In genomic region chr12:25719505-25719904, GRCh38 we compare ENCODE assay signal across 21 cellular contexts.
DNase-seq lines count a peak whose midpoint lies in the region; ATAC-seq, FAIRE-seq and TF ChIP-seq lines count a peak whose summit lies in the region.
"Had no signal": no experiment of that assay in that cellular context is flagged by ENCODE, and none has a peak within 500 bp of the region (broad histone marks: within the 10 kb centered on the region; RNA-seq: fewer than 3 reads in every experiment).

No MANE protein-coding gene starts in this region.

- BruUV-seq in endothelial cell of umbilical vein (replicated peaks; lab: Mats Ljungman, UMichigan) (no TSS peak), Calu3 (replicated peaks; lab: Mats Ljungman, UMichigan) (no TSS peak)

- H3K9ac ChIP-seq in endothelial cell of umbilical vein (replicated peaks; ENCODE audit: extremely low read depth, insufficient read depth, low read length) (no peak overlapping the region), mesenchymal stem cell (ENCODE audit: low read length) (no peak overlapping the region)
- H3K9ac ChIP-seq: BLaER1 had no signal

- peaks cover 14% of the 10 kb centered on the region for H3K4me1 Mint-ChIP-seq in Calu3 (ENCODE audit: low read depth, unreplicated experiment)
- H3K4me1 Mint-ChIP-seq: B cell; CD4-positive, CD25-positive, alpha-beta regulatory T cell had no signal

- H3K4me2 ChIP-seq in endothelial cell of umbilical vein (ENCODE audit: insufficient read depth, low read length) (peak overlapping the region; percentile 14), mesenchymal stem cell (ENCODE audit: low read length, poor library complexity, severe bottlenecking) (no peak overlapping the region)
- H3K4me2 ChIP-seq: BLaER1 had no signal

- intact Hi-C loops in endothelial cell of umbilical vein (cut with micrococcal nuclease) = no loop called here
- intact Hi-C loops in Calu3 (cut with micrococcal nuclease; ENCODE audit: unreplicated experiment) = no loop called here
- intact Hi-C loops in Right ventricle myocardium superior (cut with DNase I) = no loop called here

- POLR2A ChIA-PET in endothelial cell of umbilical vein (lab: Charles Lee) = no interaction called here

- peak; percentile 63 for FAIRE-seq in endothelial cell of umbilical vein (lab: Jason Lieb, UNC)
- FAIRE-seq: D721Med, GM12891, H54 had no signal

- H2AK5ac ChIP-seq in mesenchymal stem cell (ENCODE audit: low read length, severe bottlenecking) = no peak overlapping the region

- H3K4me3 Mint-ChIP-seq in Calu3 (ENCODE audit: low read depth, unreplicated experiment) = no peak overlapping the region
- H3K4me3 Mint-ChIP-seq: B cell; CD4-positive, CD25-positive, alpha-beta regulatory T cell; CD8-positive, alpha-beta T cell had no signal

- no peak overlapping the region for H4K91ac ChIP-seq in mesenchymal stem cell (ENCODE audit: low read length)

- no peak for TF ChIP-seq POLR2A in endothelial cell of umbilical vein (IDR thresholded peaks at IDR 0.05; ENCODE audit: low read depth, low read length)

- H3K36me3 Mint-ChIP-seq in Calu3 (ENCODE audit: insufficient read depth, unreplicated experiment) = no peaks in the 10 kb centered on the region
- H3K36me3 Mint-ChIP-seq: CD4-positive, CD25-positive, alpha-beta regulatory T cell; CD8-positive, alpha-beta T cell had no signal

- H3K27me3 ChIP-seq in endothelial cell of umbilical vein (ENCODE audit: control insufficient read depth in 2 of 2, insufficient read depth in 2 of 2, low read length in 2 of 2) (no peaks in the 10 kb centered on the region), mesenchymal stem cell (ENCODE audit: control insufficient read depth in 1 of 2, insufficient read depth in 1 of 2, low read length in 2 of 2) (no peaks in the 10 kb centered on the region)
- H3K27me3 ChIP-seq: BLaER1 had no signal

- H3K79me2 ChIP-seq in endothelial cell of umbilical vein (ENCODE audit: control insufficient read depth, insufficient read depth, low read length) = no peaks in the 10 kb centered on the region

- ATAC-seq in Right ventricle myocardium superior (ENCODE audit: poor library complexity) = no peak
- ATAC-seq: CD8-positive, alpha-beta T cell had no signal

- 82% methylated on average over 2 of the region's 4 CpGs for WGBS in mesenchymal stem cell

- H3K9me3 Mint-ChIP-seq in Calu3 (ENCODE audit: low read depth, unreplicated experiment) = peaks cover 2% of the 10 kb centered on the region
- H3K9me3 Mint-ChIP-seq: CD8-positive, alpha-beta T cell had no signal

- no peaks in the 10 kb centered on the region for H3K36me3 ChIP-seq in endothelial cell of umbilical vein (ENCODE audit: control insufficient read depth in 2 of 2, extremely low read depth in 1 of 2, insufficient read depth in 2 of 2, low read length in 2 of 2)
- H3K36me3 ChIP-seq in mesenchymal stem cell (ENCODE audit: control insufficient read depth in 1 of 2, insufficient read depth in 2 of 2, low read depth in 1 of 2, low read length in 2 of 2) = no peaks in the 10 kb centered on the region
- H3K36me3 ChIP-seq: BLaER1 had no signal

- H3K4me1 ChIP-seq in endothelial cell of umbilical vein (ENCODE audit: control insufficient read depth, extremely low read depth, insufficient read depth, low read length) (peaks cover 14% of the 10 kb centered on the region), mesenchymal stem cell (ENCODE audit: control insufficient read depth, insufficient read depth, low read depth, low read length) (no peaks in the 10 kb centered on the region)
- H3K4me1 ChIP-seq: Caco-2 had no signal

- no peak overlapping the region for H2AFZ ChIP-seq in endothelial cell of umbilical vein (ENCODE audit: low read depth, low read length)
- H2AFZ ChIP-seq in mesenchymal stem cell (ENCODE audit: low read depth, low read length) = no peak overlapping the region

- H2BK15ac ChIP-seq in mesenchymal stem cell (ENCODE audit: low read depth, poor library complexity, severe bottlenecking) = no peak overlapping the region

- no peaks in the 10 kb centered on the region for H3K9me1 ChIP-seq in endothelial cell of umbilical vein (replicated peaks; ENCODE audit: control insufficient read depth, extremely low read depth, insufficient read depth, low read length)

- no peak overlapping the region for H3K18ac ChIP-seq in mesenchymal stem cell (ENCODE audit: low read depth in 1 of 2, low read length in 2 of 2)

- H2BK120ac ChIP-seq in mesenchymal stem cell (ENCODE audit: low read depth, low read length) = no peak overlapping the region

- dilution Hi-C loops in endothelial cell of umbilical vein (cut with MboI; ENCODE audit: extremely low pct_ligation_motif_present, low sequenced_read_pairs) = no loop called here

- no peaks in the 10 kb centered on the region for H4K20me1 ChIP-seq in endothelial cell of umbilical vein (replicated peaks; ENCODE audit: control insufficient read depth, extremely low read depth, insufficient read depth, low read length)
- H4K20me1 ChIP-seq: BLaER1 had no signal

- CTCF ChIA-PET in endothelial cell of umbilical vein (lab: Charles Lee) (interaction anchor here (1.0 kb wide), 1 partner anchor 297 kb away, joined by 3 read pairs; no protein-coding TSS in a partner anchor), Calu3 (lab: Charles Lee) (no interaction called here)

- TF ChIP-seq CTCF in endothelial cell of umbilical vein (IDR thresholded peaks at IDR 0.05; ENCODE audit: extremely low read depth in 1 of 2, insufficient read depth in 1 of 2, low read depth in 1 of 2, low read length in 2 of 2) (no peak), Calu3 (IDR thresholded peaks at IDR 0.05; ENCODE audit: unreplicated experiment) (no peak)

- H2BK5ac ChIP-seq in mesenchymal stem cell (ENCODE audit: low read depth, low read length, poor library complexity, severe bottlenecking) = no peak overlapping the region

- H3K4me3 ChIP-seq in endothelial cell of umbilical vein (replicated peaks in 1 of 3; ENCODE audit: insufficient read depth in 1 of 3, low read depth in 1 of 3, low read length in 3 of 3) = no peak overlapping the region
- H3K4me3 ChIP-seq in mesenchymal stem cell (ENCODE audit: insufficient read depth in 1 of 2, low read depth in 1 of 2, low read length in 2 of 2) = no peak overlapping the region
- H3K4me3 ChIP-seq: BLaER1 had no signal

- H3K9me3 ChIP-seq in endothelial cell of umbilical vein (replicated peaks; ENCODE audit: control insufficient read depth, insufficient read depth, low read length) (no peaks in the 10 kb centered on the region), mesenchymal stem cell (ENCODE audit: control insufficient read depth, low read length) (no peaks in the 10 kb centered on the region)
- H3K9me3 ChIP-seq: BLaER1, Caco-2 had no signal

- no peak overlapping the region for H3K14ac ChIP-seq in mesenchymal stem cell (ENCODE audit: low read length in 2 of 2)

- H3K27ac ChIP-seq in endothelial cell of umbilical vein (ENCODE audit: insufficient read depth, low read depth, low read length) (no peak overlapping the region), mesenchymal stem cell (ENCODE audit: low read length, poor library complexity, severe bottlenecking) (no peak overlapping the region)
- H3K27ac ChIP-seq: BLaER1, C4-2B had no signal

- no peak overlapping the region for H3K27ac Mint-ChIP-seq in Calu3 (ENCODE audit: unreplicated experiment)
- H3K27ac Mint-ChIP-seq: B cell; CD4-positive, CD25-positive, alpha-beta regulatory T cell; CD8-positive, alpha-beta T cell had no signal

- no peaks in the 10 kb centered on the region for H3K27me3 Mint-ChIP-seq in Calu3 (ENCODE audit: unreplicated experiment)

- H3K4ac ChIP-seq in mesenchymal stem cell (ENCODE audit: low read depth in 1 of 2, low read length in 2 of 2) = no peak overlapping the region

- H2BK12ac ChIP-seq in mesenchymal stem cell (ENCODE audit: low read length in 2 of 2) = no peak overlapping the region

- no peaks in the 10 kb centered on the region for H3K79me1 ChIP-seq in mesenchymal stem cell (replicated peaks; ENCODE audit: low read length, poor library complexity, severe bottlenecking)

- DNase-seq in EH (ENCODE audit: low read depth) (peak; percentile 46), amniotic epithelial cell (ENCODE audit: low read depth) (peak; percentile 76), endothelial cell of umbilical vein (ENCODE audit: low read depth, low spot score) (peak; percentile 81), mesenchymal stem cell (peak; percentile 36), Calu3 (no peak), Right ventricle myocardium superior (no peak), RKO (ENCODE audit: low spot score) (no peak)
- DNase-seq: Caco-2; CD4-positive, CD25-positive, alpha-beta regulatory T cell; CD8-positive, alpha-beta T cell; DMS 273 treated with DMSO at 0.1 percent for 48 hours; DMS79; GF-D8; GOT3; HCEC 1CT had no signal

- H3K23ac ChIP-seq in mesenchymal stem cell (ENCODE audit: low read length in 2 of 2) = no peak overlapping the region

- H4K8ac ChIP-seq in mesenchymal stem cell (ENCODE audit: low read length) = no peak overlapping the region

TF ChIP-seq in endothelial cell of umbilical vein, 7 proteins besides CTCF, POLR2A, EP300 and RAD21:
- no peak for TF ChIP-seq MAX (IDR thresholded peaks at IDR 0.05; ENCODE audit: insufficient read depth, insufficient read length)
- TF ChIP-seq POLR2AphosphoS5 (IDR thresholded peaks at IDR 0.05; ENCODE audit: insufficient read depth, low read depth, low read length) = peak; percentile 70
- peak; percentile 69 for TF ChIP-seq FOS (IDR thresholded peaks at IDR 0.05; ENCODE audit: borderline replicate concordance, insufficient read depth, low read length)
- TF ChIP-seq MYC (IDR thresholded peaks at IDR 0.05; ENCODE audit: low read depth, low read length) = no peak
- TF ChIP-seq GATA2 (IDR thresholded peaks at IDR 0.05; ENCODE audit: insufficient read depth, insufficient read length, low read depth, low read length) = peak; percentile 97
- TF ChIP-seq JUN (IDR thresholded peaks at IDR 0.05; ENCODE audit: borderline replicate concordance, insufficient read depth, insufficient read length, low read depth) = no peak
- no peak for TF ChIP-seq EZH2 (IDR thresholded peaks at IDR 0.05; ENCODE audit: borderline replicate concordance, low read depth, low read length, severe bottlenecking)

Comparison
In these comparisons a context has a peak if more than half of its experiments do, and no peak if none do; other contexts are left out.
1. DNase-seq: peak in EH (single experiment), amniotic epithelial cell (single experiment), endothelial cell of umbilical vein (single experiment) and mesenchymal stem cell (single experiment); none in Calu3 (single experiment), Right ventricle myocardium superior (single experiment) and RKO (single experiment).